ENCODE assay signal across 25 cellular contexts in genomic region chr7:15888090-15888489, GRCh38.
"Had no signal": no experiment of that assay in that cellular context is flagged by ENCODE, and none has a peak within 500 bp of the region (broad histone marks: within the 10 kb centered on the region; RNA-seq: fewer than 3 reads in every experiment).

No MANE protein-coding gene starts in this region.

- H3K4me1 ChIP-seq: foreskin keratinocyte, left lung, lower lobe of right lung, psoas muscle, right lobe of liver had no signal

- H3K9me3 ChIP-seq: gastroesophageal sphincter, heart left ventricle, left lung, lower lobe of right lung, ovary, psoas muscle, right lobe of liver, stomach, tibial artery, upper lobe of left lung had no signal

- H3K36me3 ChIP-seq: gastroesophageal sphincter, heart left ventricle, left lung, lower lobe of right lung, ovary, right lobe of liver, stomach, tibial artery, upper lobe of left lung had no signal

- H3K27ac ChIP-seq: dorsolateral prefrontal cortex, foreskin keratinocyte, gastroesophageal sphincter, heart left ventricle, hepatocyte, left lung, lower lobe of right lung, ovary, psoas muscle, right lobe of liver, stomach, upper lobe of left lung had no signal

- H3K4me3 Mint-ChIP-seq: memory B cell; natural killer cell; stimulated activated effector memory CD8-positive, alpha-beta T cell treated with anti-CD3 and anti-CD28 coated beads, Interleukin-12 subunit alpha, Interleukin-12 subunit beta, amount 100 ng/mL, for 72 hours had no signal

- H3K36me3 Mint-ChIP-seq: memory B cell; natural killer cell; stimulated activated effector memory CD8-positive, alpha-beta T cell treated with anti-CD3 and anti-CD28 coated beads, Interleukin-12 subunit alpha, Interleukin-12 subunit beta, amount 100 ng/mL, for 72 hours had no signal

- H3K27ac Mint-ChIP-seq: memory B cell; natural killer cell; stimulated activated effector memory CD8-positive, alpha-beta T cell treated with anti-CD3 and anti-CD28 coated beads, Interleukin-12 subunit alpha, Interleukin-12 subunit beta, amount 100 ng/mL, for 72 hours had no signal

- H3K4me1 Mint-ChIP-seq: memory B cell; natural killer cell; stimulated activated effector memory CD8-positive, alpha-beta T cell treated with anti-CD3 and anti-CD28 coated beads, Interleukin-12 subunit alpha, Interleukin-12 subunit beta, amount 100 ng/mL, for 72 hours had no signal

- DNase-seq: dorsolateral prefrontal cortex; effector CD4-positive, alpha-beta T cell; foreskin keratinocyte; heart left ventricle; left cardiac atrium; left lung; lower lobe of right lung; natural killer cell; occipital lobe; ovary; posterior cingulate gyrus; psoas muscle; right lobe of liver; stimulated activated CD4-positive, alpha-beta T cell treated with anti-CD3 and anti-CD28 coated beads, Interleukin-12 subunit alpha, Interleukin-12 subunit beta, amount 100 ng/mL, for 4 hours; stimulated activated CD4-positive, alpha-beta T cell treated with anti-CD3 and anti-CD28 coated beads, Interleukin-1b, Interleukin-23, amount 100 ng/mL, for 48 hours; stimulated activated CD4-positive, alpha-beta T cell treated with anti-CD3 and anti-CD28 coated beads, Interleukin-4, amount 100 ng/mL, for 24 hours; stimulated activated naive CD4-positive, alpha-beta T cell treated with Interleukin-2 at 50 U/mL for 16 hours; stomach; tibial artery; upper lobe of left lung had no signal

- H3K9me3 Mint-ChIP-seq: memory B cell had no signal

- H3K27me3 ChIP-seq: dorsolateral prefrontal cortex, foreskin keratinocyte, gastroesophageal sphincter, heart left ventricle, hepatocyte, left lung, ovary, right lobe of liver, stomach, tibial artery, upper lobe of left lung had no signal

- H3K4me3 ChIP-seq: dorsolateral prefrontal cortex, gastroesophageal sphincter, heart left ventricle, hepatocyte, left lung, lower lobe of right lung, ovary, psoas muscle, right lobe of liver, smooth muscle cell, stomach, tibial artery, upper lobe of left lung had no signal

- ATAC-seq: foreskin keratinocyte; gastroesophageal sphincter; heart left ventricle; left lung; lower lobe of right lung; natural killer cell; psoas muscle; right lobe of liver; stimulated activated effector memory CD8-positive, alpha-beta T cell treated with anti-CD3 and anti-CD28 coated beads, Interleukin-12 subunit alpha, Interleukin-12 subunit beta, amount 100 ng/mL, for 72 hours had no signal

- H3K27me3 Mint-ChIP-seq: memory B cell had no signal
